1 cellular context compared by ENCODE assay signal in genomic region chr16:87929986-87930385, GRCh38.
A peak's percentile ranks its signal among the peaks of the same experiment; 100 is the strongest.
TF ChIP-seq lines count a peak whose summit lies in the region.

No MANE protein-coding gene starts in this region.

TF ChIP-seq in HepG2, 621 proteins besides CTCF, POLR2A, EP300 and RAD21:
- TF ChIP-seq TEAD3 (CRISPR knock-in tag; optimal IDR thresholded peaks at IDR 0.05; ENCODE audit: borderline replicate concordance) (no peak), ZNF3 (CRISPR knock-in tag; IDR thresholded peaks at IDR 0.05) (peak; percentile 29; the same call in 1 of the 2 replicates), NR3C1 (CRISPR knock-in tag; IDR thresholded peaks at IDR 0.05) (no peak), TRAFD1 (CRISPR knock-in tag; IDR thresholded peaks at IDR 0.05; ENCODE audit: borderline replicate concordance) (no peak), ZEB1 (IDR thresholded peaks at IDR 0.05; ENCODE audit: insufficient replicate concordance, low read depth) (no peak)
